Comparison of ENCODE assay signal across 10 cellular contexts in genomic region chr11:60285446-60286126, GRCh38. TPM values are rescaled to one million over a fixed set of nuclear protein-coding genes. Genes with fewer than 3 reads are reported as not detected.
"Had no signal": no experiment of that assay in that cellular context is flagged by ENCODE, and none has a peak within 500 bp of the region (broad histone marks: within the 10 kb centered on the region; RNA-seq: fewer than 3 reads in every experiment).

No MANE protein-coding gene starts in this region.

RNA-seq across cellular contexts. Expression of gene MS4A4A, which starts 5.1 kb away (rescaled TPM):
- total RNA-seq: activated CD4-positive, alpha-beta memory T cell treated with anti-CD3 and anti-CD28 coated beads for 36 hours; activated T-cell treated with anti-CD3 and anti-CD28 coated beads, Interleukin-2, amount 50 U/mL, for 4 hours; bronchial epithelial cell; NCI-H460; PC-3 had no signal

RNA-seq across cellular contexts. Expression of gene MS4A6E, which starts 41.5 kb away (rescaled TPM):
- total RNA-seq: activated B cell treated with CpG ODN at 0.5 μM for 24 hours; activated CD4-positive, alpha-beta memory T cell treated with anti-CD3 and anti-CD28 coated beads for 36 hours; activated T-cell treated with anti-CD3 and anti-CD28 coated beads, Interleukin-2, amount 50 U/mL, for 4 hours; bronchial epithelial cell; NCI-H460; PC-3; Peyer's patch; SJSA1; T-cell; T-helper 17 cell had no signal

RNA-seq across cellular contexts. Expression of gene MS4A4E, which starts 42.6 kb away (rescaled TPM):
- total RNA-seq: activated B cell treated with CpG ODN at 0.5 μM for 24 hours; activated CD4-positive, alpha-beta memory T cell treated with anti-CD3 and anti-CD28 coated beads for 36 hours; activated T-cell treated with anti-CD3 and anti-CD28 coated beads, Interleukin-2, amount 50 U/mL, for 4 hours; bronchial epithelial cell; NCI-H460; PC-3; SJSA1 had no signal
